Comparison of ENCODE assay signal across 12 cellular contexts in the genomic region with DNA sequence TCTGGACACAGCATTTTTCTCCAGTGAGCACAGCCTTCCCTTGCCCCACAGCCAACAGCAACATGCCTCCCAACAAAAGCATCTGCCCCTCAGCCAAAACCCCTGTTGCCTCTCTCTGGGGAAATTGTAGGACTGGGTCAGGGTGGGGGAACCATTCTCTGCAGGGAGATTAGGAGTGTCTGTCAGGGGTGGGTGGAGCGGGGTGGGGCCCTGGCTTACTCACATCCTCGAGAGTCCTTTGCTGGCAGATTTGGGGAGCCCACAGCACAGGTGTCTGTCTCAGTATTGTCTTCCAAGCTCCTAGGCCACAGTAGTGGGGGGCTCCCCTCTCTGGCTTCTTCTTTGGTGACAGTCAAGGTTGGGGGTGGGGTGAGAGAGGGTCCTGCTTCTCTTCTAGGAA. TPM values are rescaled to one million over a fixed set of nuclear protein-coding genes. Genes with fewer than 3 reads are reported as not detected.
"Had no signal": no experiment of that assay in that cellular context is flagged by ENCODE, and none has a peak within 500 bp of the region (broad histone marks: within the 10 kb centered on the region; RNA-seq: fewer than 3 reads in every experiment).

No MANE protein-coding gene starts in this region.

RNA-seq across cellular contexts. Expression of a gene that starts 28.3 kb away (rescaled TPM):
- total RNA-seq: activated naive CD4-positive, alpha-beta T cell treated with anti-CD3 and anti-CD28 coated beads, Interleukin-2, amount 50 U/mL, for 72 hours; activated T-cell treated with anti-CD3 and anti-CD28 coated beads, Interleukin-2, amount 50 U/mL, for 72 hours; activated T-helper 1 cell treated with anti-CD3 and anti-CD28 coated beads, Interleukin-12 subunit alpha, Interleukin-12 subunit beta, Interleukin-2, Interleukin-4 antibody, amounts not matched to agents 30 ng/mL and 10 ng/mL and 1 ng/mL, durations not matched to agents 14 hours and 24 hours and 36 hours; aorta; ascending aorta; astrocyte; body of pancreas; bronchial epithelial cell; cardiac muscle cell; cardiac septum; cerebellum; chondrocyte had no signal
- polyA plus RNA-seq: cardiac muscle cell had no signal
